In genomic region chr1:19596719-19597462, GRCh38 we compare ENCODE assay signal across 1 cellular context.
A peak's percentile ranks its signal among the peaks of the same experiment; 100 is the strongest.
TF ChIP-seq lines count a peak whose summit lies in the region.

No MANE protein-coding gene starts in this region.

TF ChIP-seq in K562, 482 proteins besides CTCF, POLR2A, EP300 and RAD21 (continued from another document and continues in another):
- 0 out of 2 replicates have a peak, but pooled peaks have one; percentile 15 for TF ChIP-seq AFF4 (CRISPR knock-in tag; IDR thresholded peaks at IDR 0.05)
- 0 out of 2 replicates have a peak, but pooled peaks have one; percentile 15 for TF ChIP-seq ZNF766 (CRISPR knock-in tag; conservative IDR thresholded peaks at IDR 0.05)
- TF ChIP-seq, protein P1, sequence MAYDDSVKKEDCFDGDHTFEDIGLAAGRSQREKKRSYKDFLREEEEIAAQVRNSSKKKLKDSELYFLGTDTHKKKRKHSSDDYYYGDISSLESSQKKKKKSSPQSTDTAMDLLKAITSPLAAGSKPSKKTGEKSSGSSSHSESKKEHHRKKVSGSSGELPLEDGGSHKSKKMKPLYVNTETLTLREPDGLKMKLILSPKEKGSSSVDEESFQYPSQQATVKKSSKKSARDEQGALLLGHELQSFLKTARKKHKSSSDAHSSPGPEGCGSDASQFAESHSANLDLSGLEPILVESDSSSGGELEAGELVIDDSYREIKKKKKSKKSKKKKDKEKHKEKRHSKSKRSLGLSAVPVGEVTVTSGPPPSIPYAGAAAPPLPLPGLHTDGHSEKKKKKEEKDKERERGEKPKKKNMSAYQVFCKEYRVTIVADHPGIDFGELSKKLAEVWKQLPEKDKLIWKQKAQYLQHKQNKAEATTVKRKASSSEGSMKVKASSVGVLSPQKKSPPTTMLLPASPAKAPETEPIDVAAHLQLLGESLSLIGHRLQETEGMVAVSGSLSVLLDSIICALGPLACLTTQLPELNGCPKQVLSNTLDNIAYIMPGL (CRISPR knock-in tag; IDR thresholded peaks at IDR 0.05), result 0 out of 2 replicates have a peak, but pooled peaks have one; percentile 33
- peak; percentile 54; the same call in 1 of the 2 replicates for TF ChIP-seq ZNF217 (CRISPR knock-in tag; IDR thresholded peaks at IDR 0.05)
- TF ChIP-seq PATZ1 (CRISPR knock-in tag; IDR thresholded peaks at IDR 0.05; ENCODE audit: borderline replicate concordance), result no peak
- TF ChIP-seq, protein P2, sequence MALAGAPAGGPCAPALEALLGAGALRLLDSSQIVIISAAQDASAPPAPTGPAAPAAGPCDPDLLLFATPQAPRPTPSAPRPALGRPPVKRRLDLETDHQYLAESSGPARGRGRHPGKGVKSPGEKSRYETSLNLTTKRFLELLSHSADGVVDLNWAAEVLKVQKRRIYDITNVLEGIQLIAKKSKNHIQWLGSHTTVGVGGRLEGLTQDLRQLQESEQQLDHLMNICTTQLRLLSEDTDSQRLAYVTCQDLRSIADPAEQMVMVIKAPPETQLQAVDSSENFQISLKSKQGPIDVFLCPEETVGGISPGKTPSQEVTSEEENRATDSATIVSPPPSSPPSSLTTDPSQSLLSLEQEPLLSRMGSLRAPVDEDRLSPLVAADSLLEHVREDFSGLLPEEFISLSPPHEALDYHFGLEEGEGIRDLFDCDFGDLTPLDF (CRISPR knock-in tag; IDR thresholded peaks at IDR 0.05), result no peak
- TF ChIP-seq MIER1 (IDR thresholded peaks at IDR 0.05; ENCODE audit: low read depth), result no peak
- peak; percentile 97 for TF ChIP-seq ZFX (CRISPR knock-in tag; IDR thresholded peaks at IDR 0.05)
- no peak for TF ChIP-seq MLX (CRISPR knock-in tag; conservative IDR thresholded peaks at IDR 0.05)
- no peak for TF ChIP-seq ZNF445 (CRISPR knock-in tag; IDR thresholded peaks at IDR 0.05; ENCODE audit: low read depth)
- TF ChIP-seq NCOA4 (IDR thresholded peaks at IDR 0.05; ENCODE audit: partially characterized antibody), result no peak
- TF ChIP-seq NR2C1 (IDR thresholded peaks at IDR 0.05), result peak; percentile 89
- peak; percentile 91 for TF ChIP-seq NR2C1 (tag; IDR thresholded peaks at IDR 0.05)
- TF ChIP-seq SNIP1 (IDR thresholded peaks at IDR 0.05; ENCODE audit: low read depth), result no peak
- no peak for TF ChIP-seq RBM34 (IDR thresholded peaks at IDR 0.05; ENCODE audit: borderline replicate concordance, insufficient read depth, low read length)
- no peak for TF ChIP-seq AFF1 (IDR thresholded peaks at IDR 0.05; ENCODE audit: low read depth in 1 of 2, partially characterized antibody in 2 of 2)
- TF ChIP-seq PHTF2 (CRISPR knock-in tag; IDR thresholded peaks at IDR 0.05), result no peak
- peak; percentile 55 for TF ChIP-seq GTF2F1 (IDR thresholded peaks at IDR 0.05; ENCODE audit: low read depth, low read length)
- TF ChIP-seq ZNF175 (CRISPR knock-in tag; IDR thresholded peaks at IDR 0.05; ENCODE audit: low read depth), result no peak
- 0 out of 2 replicates have a peak, but pooled peaks have one; percentile 6 for TF ChIP-seq LEF1 (IDR thresholded peaks at IDR 0.05)
- no peak for TF ChIP-seq ELK1 (CRISPR knock-in tag; IDR thresholded peaks at IDR 0.05)
- TF ChIP-seq HNRNPL (IDR thresholded peaks at IDR 0.05; ENCODE audit: low read depth, low read length), result no peak
- TF ChIP-seq NFXL1 (CRISPR knock-in tag; IDR thresholded peaks at IDR 0.05), result 0 out of 2 replicates have a peak, but pooled peaks have one; percentile 40
- TF ChIP-seq ARNT (IDR thresholded peaks at IDR 0.05), result no peak; a peak in 1 of 4 replicates
- peak; percentile 88 for TF ChIP-seq PHF8 (IDR thresholded peaks at IDR 0.05; ENCODE audit: borderline replicate concordance, low read length)
- TF ChIP-seq HDAC3 (IDR thresholded peaks at IDR 0.05; ENCODE audit: borderline replicate concordance, partially characterized antibody), result peak; percentile 73
- no peak for TF ChIP-seq CBX8 (IDR thresholded peaks at IDR 0.05; ENCODE audit: borderline replicate concordance, extremely low read depth, low read depth, low read length, poor library complexity, severe bottlenecking)
- TF ChIP-seq ZKSCAN1 (IDR thresholded peaks at IDR 0.05; ENCODE audit: low read depth, low read length), result no peak; the same call in none of the 2 replicates
- no peak for TF ChIP-seq MTF1 (CRISPR knock-in tag; IDR thresholded peaks at IDR 0.05; ENCODE audit: borderline replicate concordance)
- TF ChIP-seq RB1 (IDR thresholded peaks at IDR 0.05; ENCODE audit: low read depth), result no peak
- TF ChIP-seq, protein P3, sequence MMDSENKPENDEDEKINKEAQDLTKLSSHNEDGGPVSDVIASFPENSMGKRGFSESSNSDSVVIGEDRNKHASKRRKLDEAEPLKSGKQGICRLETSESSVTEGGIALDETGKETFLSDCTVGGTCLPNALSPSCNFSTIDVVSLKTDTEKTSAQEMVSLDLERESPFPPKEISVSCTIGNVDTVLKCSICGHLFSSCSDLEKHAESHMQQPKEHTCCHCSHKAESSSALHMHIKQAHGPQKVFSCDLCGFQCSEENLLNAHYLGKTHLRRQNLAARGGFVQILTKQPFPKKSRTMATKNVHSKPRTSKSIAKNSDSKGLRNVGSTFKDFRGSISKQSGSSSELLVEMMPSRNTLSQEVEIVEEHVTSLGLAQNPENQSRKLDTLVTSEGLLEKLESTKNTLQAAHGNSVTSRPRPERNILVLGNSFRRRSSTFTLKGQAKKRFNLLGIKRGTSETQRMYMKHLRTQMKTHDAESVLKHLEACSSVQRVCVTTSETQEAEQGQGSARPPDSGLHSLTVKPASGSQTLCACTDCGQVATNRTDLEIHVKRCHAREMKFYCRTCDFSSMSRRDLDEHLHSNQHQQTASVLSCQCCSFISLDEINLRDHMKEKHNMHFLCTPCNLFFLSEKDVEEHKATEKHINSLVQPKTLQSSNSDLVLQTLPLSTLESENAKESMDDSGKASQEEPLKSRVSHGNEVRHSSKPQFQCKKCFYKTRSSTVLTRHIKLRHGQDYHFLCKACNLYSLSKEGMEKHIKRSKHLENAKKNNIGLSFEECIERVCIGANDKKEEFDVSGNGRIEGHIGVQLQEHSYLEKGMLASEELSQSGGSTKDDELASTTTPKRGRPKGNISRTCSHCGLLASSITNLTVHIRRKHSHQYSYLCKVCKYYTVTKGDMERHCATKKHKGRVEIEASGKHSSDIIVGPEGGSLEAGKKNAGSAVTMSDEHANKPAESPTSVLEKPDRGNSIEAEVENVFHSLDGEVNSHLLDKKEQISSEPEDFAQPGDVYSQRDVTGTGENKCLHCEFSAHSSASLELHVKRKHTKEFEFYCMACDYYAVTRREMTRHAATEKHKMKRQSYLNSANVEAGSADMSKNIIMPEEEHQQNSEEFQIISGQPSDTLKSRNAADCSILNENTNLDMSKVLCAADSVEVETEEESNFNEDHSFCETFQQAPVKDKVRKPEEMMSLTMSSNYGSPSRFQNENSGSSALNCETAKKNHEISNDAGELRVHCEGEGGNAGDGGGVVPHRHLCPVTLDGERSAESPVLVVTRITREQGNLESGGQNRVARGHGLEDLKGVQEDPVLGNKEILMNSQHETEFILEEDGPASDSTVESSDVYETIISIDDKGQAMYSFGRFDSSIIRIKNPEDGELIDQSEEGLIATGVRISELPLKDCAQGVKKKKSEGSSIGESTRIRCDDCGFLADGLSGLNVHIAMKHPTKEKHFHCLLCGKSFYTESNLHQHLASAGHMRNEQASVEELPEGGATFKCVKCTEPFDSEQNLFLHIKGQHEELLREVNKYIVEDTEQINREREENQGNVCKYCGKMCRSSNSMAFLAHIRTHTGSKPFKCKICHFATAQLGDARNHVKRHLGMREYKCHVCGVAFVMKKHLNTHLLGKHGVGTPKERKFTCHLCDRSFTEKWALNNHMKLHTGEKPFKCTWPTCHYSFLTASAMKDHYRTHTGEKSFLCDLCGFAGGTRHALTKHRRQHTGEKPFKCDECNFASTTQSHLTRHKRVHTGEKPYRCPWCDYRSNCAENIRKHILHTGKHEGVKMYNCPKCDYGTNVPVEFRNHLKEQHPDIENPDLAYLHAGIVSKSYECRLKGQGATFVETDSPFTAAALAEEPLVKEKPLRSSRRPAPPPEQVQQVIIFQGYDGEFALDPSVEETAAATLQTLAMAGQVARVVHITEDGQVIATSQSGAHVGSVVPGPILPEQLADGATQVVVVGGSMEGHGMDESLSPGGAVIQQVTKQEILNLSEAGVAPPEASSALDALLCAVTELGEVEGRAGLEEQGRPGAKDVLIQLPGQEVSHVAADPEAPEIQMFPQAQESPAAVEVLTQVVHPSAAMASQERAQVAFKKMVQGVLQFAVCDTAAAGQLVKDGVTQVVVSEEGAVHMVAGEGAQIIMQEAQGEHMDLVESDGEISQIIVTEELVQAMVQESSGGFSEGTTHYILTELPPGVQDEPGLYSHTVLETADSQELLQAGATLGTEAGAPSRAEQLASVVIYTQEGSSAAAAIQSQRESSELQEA (IDR thresholded peaks at IDR 0.05; ENCODE audit: low read depth), result no peak
- TF ChIP-seq NUFIP1 (IDR thresholded peaks at IDR 0.05; ENCODE audit: partially characterized antibody), result no peak
- TF ChIP-seq POLR2B (IDR thresholded peaks at IDR 0.05; ENCODE audit: low read depth, partially characterized antibody), result peak; percentile 80
- TF ChIP-seq TBL1XR1 (IDR thresholded peaks at IDR 0.05; ENCODE audit: low read length in 2 of 2), result peak; percentile 18 to 63; a peak in 1 of 4 replicates
- no peak for TF ChIP-seq ZNF274 (IDR thresholded peaks at IDR 0.05; ENCODE audit: borderline replicate concordance, low read depth, low read length)
- TF ChIP-seq ARID1B (IDR thresholded peaks at IDR 0.05), result no peak
